In the genomic region with DNA sequence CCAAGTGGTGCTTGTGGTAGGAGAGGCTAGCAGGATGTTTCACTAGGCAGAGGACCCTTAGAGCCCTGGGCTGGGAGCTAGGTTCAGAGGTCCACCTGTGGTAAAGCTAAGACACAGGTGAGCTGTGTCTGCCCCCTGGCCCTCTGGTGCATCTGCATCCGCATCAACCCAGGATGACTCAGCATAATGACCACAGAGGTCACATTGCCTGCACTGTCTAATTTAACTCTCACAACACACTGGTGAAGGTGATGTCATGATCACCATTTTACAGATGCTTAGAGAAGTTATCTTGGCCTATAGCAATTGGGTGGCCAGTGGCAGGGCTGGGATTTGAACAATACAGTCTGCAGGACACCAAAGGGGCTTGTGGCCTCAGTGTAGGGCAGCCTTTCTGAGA, we compare ENCODE assay signal across 19 cellular contexts. TPM values are rescaled to one million over a fixed set of nuclear protein-coding genes. Genes with fewer than 3 reads are reported as not detected.
DNase-seq lines count a peak whose midpoint lies in the region; ATAC-seq and FAIRE-seq lines count a peak whose summit lies in the region.
"Had no signal": no experiment of that assay in that cellular context is flagged by ENCODE, and none has a peak within 500 bp of the region (broad histone marks: within the 10 kb centered on the region; RNA-seq: fewer than 3 reads in every experiment).

No MANE protein-coding gene starts in this region.

- H3K9me3 ChIP-seq in small intestine (ENCODE audit: control insufficient read depth, low read depth): no peaks in the 10 kb centered on the region
- H3K9me3 ChIP-seq: ascending aorta had no signal

- H3K4me1 ChIP-seq in small intestine (ENCODE audit: control insufficient read depth in 2 of 2, insufficient read depth in 1 of 2, low read depth in 1 of 2, low read length in 1 of 2): no peaks in the 10 kb centered on the region
- H3K4me1 ChIP-seq: ascending aorta, parathyroid adenoma had no signal

- DNase-seq in ELR (ENCODE audit: low read depth): peak; percentile 2
- peak; percentile 31 for DNase-seq in M059J (ENCODE audit: low read depth)
- no peak for DNase-seq in left ventricle myocardium superior
- DNase-seq in NCI-H82 (lab: John Stamatoyannopoulos, UW): no peak
- DNase-seq in small intestine: no peak
- DNase-seq: activated CD4-positive, alpha-beta memory T cell treated with anti-CD3 and anti-CD28 coated beads for 36 hours; activated gamma-delta T cell treated with Interleukin-2 at 50 U/mL for 16 hours; C1 segment of cervical spinal cord; DMS79 treated with DMSO at 0.1 percent for 48 hours; left cardiac atrium; NCI-H1436; NCI-H345 had no signal

- no peaks in the 10 kb centered on the region for H3K27me3 ChIP-seq in small intestine (ENCODE audit: control insufficient read depth in 2 of 2, insufficient read depth in 2 of 2, low read length in 2 of 2)
- H3K27me3 ChIP-seq: ascending aorta had no signal

- FAIRE-seq in small intestine (lab: Jason Lieb, UNC): no peak
- FAIRE-seq: colon had no signal

- H3K4me3 ChIP-seq in small intestine (ENCODE audit: low read depth in 1 of 2, low read length in 2 of 2): no peak overlapping the region
- H3K4me3 ChIP-seq: ascending aorta had no signal

- no peaks in the 10 kb centered on the region for H3K36me3 ChIP-seq in small intestine (ENCODE audit: control insufficient read depth in 2 of 2, insufficient read depth in 2 of 2, low read length in 2 of 2)
- H3K36me3 ChIP-seq: ascending aorta had no signal

- intact Hi-C loops in left ventricle myocardium superior (cut with micrococcal nuclease): no loop called here

- 53 to 68% (median 56%) methylated on average over 1 of the region's 1 CpG for WGBS in small intestine, 3 donors

- peak; percentile 53 for ATAC-seq in GM19452 (IDR thresholded peaks at IDR 0.05; ENCODE audit: unreplicated experiment)
- peak; percentile 33 for ATAC-seq in left ventricle myocardium superior
- ATAC-seq in HG03039 (IDR thresholded peaks at IDR 0.05; ENCODE audit: unreplicated experiment): no peak

- H3K27ac ChIP-seq in small intestine (ENCODE audit: low read depth in 1 of 2, low read length in 1 of 2): no peak overlapping the region
- H3K27ac ChIP-seq: ascending aorta, epithelial cell of prostate, parathyroid adenoma had no signal

RNA-seq across cellular contexts. Expression of gene HABP2, which starts 33.1 kb away (rescaled TPM):
- total RNA-seq in M059J (2014; rRNA removed; shearing (Covaris generic)): not detected in 2 replicates
- total RNA-seq in left ventricle myocardium superior: not detected
- 1 to 10 TPM in 1 of 3 donors, under 1 TPM in 1, not detected in 1; 0.89 to 1.9 TPM for polyA plus RNA-seq in small intestine
- total RNA-seq: activated CD4-positive, alpha-beta memory T cell treated with anti-CD3 and anti-CD28 coated beads for 36 hours; ascending aorta; left cardiac atrium; myocyte had no signal

Comparison
In these comparisons a context has a peak if more than half of its experiments do, and no peak if none do; other contexts are left out.
1. DNase-seq: peak in ELR (single experiment) and M059J (single experiment); none in left ventricle myocardium superior (single experiment), NCI-H82 (single experiment) and small intestine (single experiment).